In genomic region chr10:65358565-65358964, GRCh38 we compare ENCODE assay signal across 11 cellular contexts.
DNase-seq lines count a peak whose midpoint lies in the region; ATAC-seq, FAIRE-seq and TF ChIP-seq lines count a peak whose summit lies in the region.
"Had no signal": no experiment of that assay in that cellular context is flagged by ENCODE, and none has a peak within 500 bp of the region (broad histone marks: within the 10 kb centered on the region; RNA-seq: fewer than 3 reads in every experiment).

No MANE protein-coding gene starts in this region.

- H3K4ac ChIP-seq in neuronal stem cell (ENCODE audit: low read length): no peak overlapping the region

- H3K4me2 ChIP-seq in GM12878 (ENCODE audit: control insufficient read depth, insufficient read depth) (no peak overlapping the region), neuronal stem cell (ENCODE audit: insufficient read depth, low read length, poor library complexity, severe bottlenecking) (no peak overlapping the region)
- H3K4me2 ChIP-seq: KMS-11 had no signal

- TF ChIP-seq RAD21 in GM12878 (IDR thresholded peaks at IDR 0.05; ENCODE audit: insufficient read depth, low read depth, low read length): peak; percentile 64

- H3K9ac ChIP-seq in GM12878 (ENCODE audit: control insufficient read depth, insufficient read depth, low read length) (no peak overlapping the region), neuronal stem cell (ENCODE audit: low read depth, low read length, poor library complexity) (no peak overlapping the region)
- H3K9ac ChIP-seq: KMS-11 had no signal

- no peaks in the 10 kb centered on the region for H3K79me2 ChIP-seq in GM12878 (ENCODE audit: control insufficient read depth, insufficient read depth, low read length)

- H3K18ac ChIP-seq in neuronal stem cell (ENCODE audit: low read length): no peak overlapping the region

- no peak for TF ChIP-seq POLR2A in GM12878 (IDR thresholded peaks at IDR 0.05; ENCODE audit: low read depth, low read length)

- no peaks in the 10 kb centered on the region; the same call in 1 of the 2 replicates for H3K9me3 ChIP-seq in Caco-2
- no peaks in the 10 kb centered on the region for H3K9me3 ChIP-seq in GM12878 (replicated peaks; ENCODE audit: control insufficient read depth, insufficient read depth, low read length)
- no peaks in the 10 kb centered on the region for H3K9me3 ChIP-seq in left lung
- no peaks in the 10 kb centered on the region for H3K9me3 ChIP-seq in CD4-positive, alpha-beta T cell (ENCODE audit: control insufficient read depth, low read length)
- H3K9me3 ChIP-seq in neuronal stem cell (replicated peaks in 1 of 2; ENCODE audit: control insufficient read depth in 2 of 2, insufficient read depth in 1 of 2, low read depth in 1 of 2, low read length in 2 of 2): no peaks in the 10 kb centered on the region
- H3K9me3 ChIP-seq in tibial artery: no peaks in the 10 kb centered on the region
- H3K9me3 ChIP-seq: ascending aorta had no signal

- H3K14ac ChIP-seq in neuronal stem cell (ENCODE audit: low read length): no peak overlapping the region

- no peak overlapping the region for H4K91ac ChIP-seq in neuronal stem cell (ENCODE audit: low read depth, low read length, poor library complexity)

- H3K23ac ChIP-seq in neuronal stem cell (ENCODE audit: low read depth, low read length, poor library complexity): no peak overlapping the region

- ATAC-seq in GM12878 (peak; percentile 67), left lung (peak; percentile 69), HG02678 (IDR thresholded peaks at IDR 0.05; ENCODE audit: unreplicated experiment) (no peak)
- ATAC-seq in CD4-positive, alpha-beta T cell (ENCODE audit: poor library complexity): no peak

- TF ChIP-seq EP300 in GM12878 (IDR thresholded peaks at IDR 0.05; ENCODE audit: borderline replicate concordance in 1 of 2, control insufficient read depth in 1 of 2, low read depth in 2 of 2, low read length in 2 of 2): no peak

- H2BK5ac ChIP-seq in neuronal stem cell (ENCODE audit: low read length): no peak overlapping the region

- no peak overlapping the region for H2BK120ac ChIP-seq in neuronal stem cell (ENCODE audit: low read depth, low read length)

- H3K4me1 ChIP-seq in Caco-2 (no peaks in the 10 kb centered on the region), GM12878 (ENCODE audit: control insufficient read depth, insufficient read depth, low read length) (no peaks in the 10 kb centered on the region), left lung (no peaks in the 10 kb centered on the region), neuronal stem cell (ENCODE audit: control insufficient read depth in 2 of 2, insufficient read depth in 1 of 2, low read depth in 1 of 2, low read length in 2 of 2) (peaks cover 0 to 2% of the 10 kb centered on the region in 2 donors), tibial artery (no peaks in the 10 kb centered on the region)
- H3K4me1 ChIP-seq: ascending aorta had no signal

- peak; percentile 84 to 93 for TF ChIP-seq CTCF in Caco-2 (IDR thresholded peaks at IDR 0.05; ENCODE audit: insufficient read depth in 1 of 2, low read depth in 1 of 2, low read length in 1 of 2, severe bottlenecking in 1 of 2, unreplicated experiment in 1 of 2)
- TF ChIP-seq CTCF in GM12878 (IDR thresholded peaks at IDR 0.05 in 2 of 3, conservative IDR thresholded peaks at IDR 0.05 in 1 of 3; ENCODE audit: control insufficient read depth in 2 of 3, extremely low read depth in 1 of 3, insufficient read depth in 1 of 3, low read depth in 3 of 3, low read length in 3 of 3): peak in 2 of 3 experiments; percentile 43 to 51; a peak in 3 of 6 replicates
- TF ChIP-seq CTCF in left lung (IDR thresholded peaks at IDR 0.05): peak; percentile 8 to 22
- no peak for TF ChIP-seq CTCF in CD4-positive, alpha-beta T cell (IDR thresholded peaks at IDR 0.05)
- TF ChIP-seq CTCF in tibial artery (IDR thresholded peaks at IDR 0.05): no peak

- no peak overlapping the region for H2BK15ac ChIP-seq in neuronal stem cell (ENCODE audit: low read length)

- POLR2A ChIA-PET in Caco-2 (lab: Charles Lee): no interaction called here
- POLR2A ChIA-PET in GM12878 (lab: Charles Lee): no interaction called here
- POLR2A ChIA-PET in CD4-positive, alpha-beta T cell (lab: Charles Lee): no interaction called here

- no peak overlapping the region for H4K8ac ChIP-seq in neuronal stem cell (ENCODE audit: low read depth, low read length)

- DNase-seq in Caco-2: peak; percentile 63 to 66
- DNase-seq in Jurkat, Clone E6-1 (ENCODE audit: low read depth, low spot score): peak; percentile 0
- DNase-seq in GM12878 (ENCODE audit: low read depth, low spot score): no peak
- DNase-seq in left lung: no peak
- no peak for DNase-seq in CD4-positive, alpha-beta T cell
- DNase-seq in neuronal stem cell (ENCODE audit: low spot score): no peak
- DNase-seq in tibial artery: no peak

- BruUV-seq in Caco-2 (replicated peaks; lab: Mats Ljungman, UMichigan) (no TSS peak), GM12878 (replicated peaks; lab: Mats Ljungman, UMichigan) (no TSS peak)

- no peaks in the 10 kb centered on the region for H3K79me1 ChIP-seq in neuronal stem cell (ENCODE audit: low read depth, low read length)

- no peak overlapping the region for H2BK12ac ChIP-seq in neuronal stem cell (ENCODE audit: low read length)

- no peak overlapping the region for H3K4me3 Mint-ChIP-seq in Caco-2 (ENCODE audit: unreplicated experiment)
- H3K4me3 Mint-ChIP-seq in CD4-positive, alpha-beta T cell: no peak overlapping the region

- FAIRE-seq in GM12878 (lab: Jason Lieb, UNC): no peak
- FAIRE-seq: TTC549 had no signal

- H3K4me3 ChIP-seq in Caco-2 (ENCODE audit: low read depth, low read length): no peak overlapping the region
- H3K4me3 ChIP-seq in Jurkat, Clone E6-1 (ENCODE audit: low read length): no peak overlapping the region
- no peak overlapping the region for H3K4me3 ChIP-seq in GM12878
- no peak overlapping the region for H3K4me3 ChIP-seq in left lung
- no peak overlapping the region for H3K4me3 ChIP-seq in neuronal stem cell (ENCODE audit: low read length in 2 of 2)
- H3K4me3 ChIP-seq in tibial artery: no peak overlapping the region
- H3K4me3 ChIP-seq: ascending aorta had no signal

- in situ Hi-C loops in GM12878 (cut with MboI): no loop called here

- H3K27ac ChIP-seq in GM12878 (ENCODE audit: control insufficient read depth, insufficient read depth): no peak overlapping the region
- H3K27ac ChIP-seq in left lung: no peak overlapping the region
- no peak overlapping the region for H3K27ac ChIP-seq in CD4-positive, alpha-beta T cell (ENCODE audit: low read depth, low read length)
- H3K27ac ChIP-seq in neuronal stem cell (replicated peaks; ENCODE audit: low read length): no peak overlapping the region
- H3K27ac ChIP-seq in tibial artery: no peak overlapping the region
- H3K27ac ChIP-seq: ascending aorta, KMS-11 had no signal

- H3K27me3 Mint-ChIP-seq in Caco-2 (ENCODE audit: insufficient read depth, unreplicated experiment): no peaks in the 10 kb centered on the region
- no peaks in the 10 kb centered on the region for H3K27me3 Mint-ChIP-seq in CD4-positive, alpha-beta T cell

- H3K27ac Mint-ChIP-seq in Caco-2 (ENCODE audit: unreplicated experiment): no peak overlapping the region
- H3K27ac Mint-ChIP-seq in CD4-positive, alpha-beta T cell: no peak overlapping the region

- SMC1A ChIA-PET in GM12878 (lab: Charles Lee; ENCODE audit: uncharacterized antibody, unreplicated experiment): interaction anchor here (0.5 kb wide), 1 partner anchor 13 kb away, joined by 3 read pairs; no protein-coding TSS in a partner anchor

- no peaks in the 10 kb centered on the region for H4K20me1 ChIP-seq in GM12878 (ENCODE audit: control insufficient read depth, insufficient read depth)

- H2AK5ac ChIP-seq in neuronal stem cell (ENCODE audit: low read depth, low read length): no peak overlapping the region

- CTCF ChIA-PET in Caco-2 (lab: Charles Lee): interaction anchor here (0.6 to 1.7 kb wide), 3 partner anchors 12 to 499 kb away, joined by 3 to 4 read pairs (median 3); no protein-coding TSS in a partner anchor
- CTCF ChIA-PET in GM12878 (lab: Yijun Ruan, JAX): interaction anchor here (1.0 kb wide), 1 partner anchor 610 kb away, joined by 3 read pairs; no protein-coding TSS in a partner anchor
- CTCF ChIA-PET in CD4-positive, alpha-beta T cell (lab: Charles Lee): no interaction called here

- intact Hi-C loops in Caco-2 (cut with micrococcal nuclease; ENCODE audit: unreplicated experiment) (loop anchor here (1.0 to 10.0 kb wide), 8 partner anchors 214 to 1573 kb away; no protein-coding TSS in a partner anchor), GM12878 (cut with micrococcal nuclease; ENCODE audit: unreplicated experiment) (loop anchor here (5.0 to 10.0 kb wide), 2 partner anchors 616 to 824 kb away; no protein-coding TSS in a partner anchor), left lung (cut with DNase I) (no loop called here), tibial artery (cut with DNase I; ENCODE audit: low total_unique reads) (no loop called here)
- intact Hi-C loops in CD4-positive, alpha-beta T cell (cut with DNase I, micrococcal nuclease): no loop called here

- H3K4me1 Mint-ChIP-seq in Caco-2 (ENCODE audit: low read depth, unreplicated experiment): no peaks in the 10 kb centered on the region
- no peaks in the 10 kb centered on the region for H3K4me1 Mint-ChIP-seq in CD4-positive, alpha-beta T cell (ENCODE audit: low read depth)

- RAD21 ChIA-PET in GM12878 (lab: Charles Lee; ENCODE audit: unreplicated experiment): no interaction called here

- H2AFZ ChIP-seq in GM12878 (ENCODE audit: control insufficient read depth, low read depth, low read length) (no peak overlapping the region), neuronal stem cell (ENCODE audit: low read length) (no peak overlapping the region)

- H3K36me3 Mint-ChIP-seq in Caco-2 (ENCODE audit: insufficient read depth, unreplicated experiment): no peaks in the 10 kb centered on the region
- no peaks in the 10 kb centered on the region for H3K36me3 Mint-ChIP-seq in CD4-positive, alpha-beta T cell (ENCODE audit: low read depth)

- H3K36me3 ChIP-seq in Caco-2 (ENCODE audit: control insufficient read depth, insufficient read depth, low read length) (no peaks in the 10 kb centered on the region), GM12878 (ENCODE audit: control insufficient read depth in 2 of 2, insufficient read depth in 2 of 2, low read length in 1 of 2) (no peaks in the 10 kb centered on the region), left lung (no peaks in the 10 kb centered on the region), neuronal stem cell (replicated peaks in 1 of 2; ENCODE audit: control insufficient read depth in 2 of 2, insufficient read depth in 2 of 2, low read length in 2 of 2) (no peaks in the 10 kb centered on the region), tibial artery (no peaks in the 10 kb centered on the region)
- H3K36me3 ChIP-seq: ascending aorta had no signal

- WGBS in GM12878 (ENCODE audit: insufficient coverage, insufficient replicate concordance, low lambda C conversion rate, missing lambda C conversion rate): 9% methylated on average over 1 of the region's 1 CpG
- WGBS in neuronal stem cell (ENCODE audit: extremely low coverage in 2 of 2, insufficient read length in 2 of 2, insufficient replicate concordance in 1 of 2), 2 donors: no CpG with 5 or more reads among the region's 1 CpG

- no peaks in the 10 kb centered on the region for H3K27me3 ChIP-seq in Caco-2 (replicated peaks; ENCODE audit: control insufficient read depth, insufficient read depth, low read length)
- no peaks in the 10 kb centered on the region for H3K27me3 ChIP-seq in GM12878 (replicated peaks in 1 of 2; ENCODE audit: control insufficient read depth in 2 of 2, insufficient read depth in 2 of 2, low read length in 1 of 2)
- no peaks in the 10 kb centered on the region for H3K27me3 ChIP-seq in left lung
- no peaks in the 10 kb centered on the region for H3K27me3 ChIP-seq in CD4-positive, alpha-beta T cell (ENCODE audit: control insufficient read depth, insufficient read depth, low read length)
- H3K27me3 ChIP-seq in neuronal stem cell (ENCODE audit: control insufficient read depth in 3 of 3, insufficient read depth in 3 of 3, low read depth in 1 of 3, low read length in 3 of 3): no peaks in the 10 kb centered on the region
- H3K27me3 ChIP-seq in tibial artery: no peaks in the 10 kb centered on the region
- H3K27me3 ChIP-seq: ascending aorta had no signal

- H3K9me3 Mint-ChIP-seq in Caco-2 (ENCODE audit: unreplicated experiment): no peaks in the 10 kb centered on the region
- peaks cover 3% of the 10 kb centered on the region for H3K9me3 Mint-ChIP-seq in CD4-positive, alpha-beta T cell

Comparison
In these comparisons a context has a peak if more than half of its experiments do, and no peak if none do; other contexts are left out.
1. DNase-seq: peak in Caco-2 (2 of 2) and Jurkat, Clone E6-1 (single experiment); none in GM12878 (single experiment), left lung (0 of 2), CD4-positive, alpha-beta T cell (0 of 10), neuronal stem cell (single experiment) and tibial artery (0 of 2).
2. CTCF ChIP-seq: peak in Caco-2 (2 of 2), GM12878 (2 of 3) and left lung (2 of 2); none in CD4-positive, alpha-beta T cell (single experiment) and tibial artery (0 of 2).
3. ATAC-seq: peak in GM12878 (single experiment) and left lung (single experiment); none in CD4-positive, alpha-beta T cell (single experiment) and HG02678 (single experiment).
4. intact Hi-C loops: an anchor here in Caco-2 (1.0 to 10.0 kb wide) and GM12878 (5.0 to 10.0 kb wide); none called in left lung, CD4-positive, alpha-beta T cell and tibial artery.